In genomic region chr1:160675641-160676410, GRCh38 we compare ENCODE assay signal across 8 cellular contexts. TPM values are rescaled to one million over a fixed set of nuclear protein-coding genes. Genes with fewer than 3 reads are reported as not detected.
DNase-seq lines count a peak whose midpoint lies in the region; ATAC-seq and TF ChIP-seq lines count a peak whose summit lies in the region.

No MANE protein-coding gene starts in this region.

- no peaks in the 10 kb centered on the region for H3K27me3 Mint-ChIP-seq in central memory CD8-positive, alpha-beta T cell

- ATAC-seq in HG02571 (IDR thresholded peaks at IDR 0.05; ENCODE audit: unreplicated experiment) = peak; percentile 40
- ATAC-seq in central memory CD8-positive, alpha-beta T cell (replicated peaks; ENCODE audit: extremely low read depth, poor library complexity, severe bottlenecking) = peak; percentile 71
- peak; percentile 85 for ATAC-seq in left colon
- ATAC-seq in HG03135 (IDR thresholded peaks at IDR 0.05; ENCODE audit: unreplicated experiment) = no peak

- intact Hi-C loops in left colon (cut with DNase I, micrococcal nuclease) = no loop called here

- no peaks in the 10 kb centered on the region for H3K9me3 Mint-ChIP-seq in central memory CD8-positive, alpha-beta T cell

- TF ChIP-seq CTCF in GM12872 (IDR thresholded peaks at IDR 0.05; ENCODE audit: insufficient read depth, low read depth, low read length) = peak; percentile 88

- H3K27ac Mint-ChIP-seq in central memory CD8-positive, alpha-beta T cell (ENCODE audit: low read depth) = no peak overlapping the region

- DNase-seq in NCI-H2107 (lab: John Stamatoyannopoulos, UW) (peak; percentile 46), left colon (peak; percentile 64 to 85)
- DNase-seq in activated CD4-positive, CD25-positive, alpha-beta regulatory T cell treated with anti-CD3 and anti-CD28 coated beads, Interleukin-2, amount 50 U/mL, for 72 hours = peak; percentile 69
- DNase-seq in central memory CD8-positive, alpha-beta T cell (ENCODE audit: low spot score in 2 of 2) = peak; percentile 54 to 55
- peak; percentile 46 to 78 (median 63) for DNase-seq in stimulated activated CD4-positive, alpha-beta T cell treated with anti-CD3 and anti-CD28 coated beads, TNF-alpha, amount 100 ng/mL, for 24 hours (ENCODE audit: low read depth in 3 of 3)

- H3K4me3 Mint-ChIP-seq in central memory CD8-positive, alpha-beta T cell = no peak overlapping the region

- peaks cover 29% of the 10 kb centered on the region for H3K36me3 Mint-ChIP-seq in central memory CD8-positive, alpha-beta T cell (ENCODE audit: insufficient read depth)

- H3K4me1 Mint-ChIP-seq in central memory CD8-positive, alpha-beta T cell = peaks cover 28% of the 10 kb centered on the region

RNA-seq across cellular contexts. Expression of gene SLAMF1, which starts 29.0 kb away (rescaled TPM):
- total RNA-seq in left colon = 1 to 10 TPM in 1 of 2 donors, under 1 TPM in 1; 0.92 to 2.0 TPM

RNA-seq across cellular contexts. Expression of gene CD48, which starts 35.8 kb away (rescaled TPM):
- 1 to 10 TPM; 2.2 to 7.4 TPM for total RNA-seq in left colon
